9 cellular contexts compared by ENCODE assay signal in the genomic region with DNA sequence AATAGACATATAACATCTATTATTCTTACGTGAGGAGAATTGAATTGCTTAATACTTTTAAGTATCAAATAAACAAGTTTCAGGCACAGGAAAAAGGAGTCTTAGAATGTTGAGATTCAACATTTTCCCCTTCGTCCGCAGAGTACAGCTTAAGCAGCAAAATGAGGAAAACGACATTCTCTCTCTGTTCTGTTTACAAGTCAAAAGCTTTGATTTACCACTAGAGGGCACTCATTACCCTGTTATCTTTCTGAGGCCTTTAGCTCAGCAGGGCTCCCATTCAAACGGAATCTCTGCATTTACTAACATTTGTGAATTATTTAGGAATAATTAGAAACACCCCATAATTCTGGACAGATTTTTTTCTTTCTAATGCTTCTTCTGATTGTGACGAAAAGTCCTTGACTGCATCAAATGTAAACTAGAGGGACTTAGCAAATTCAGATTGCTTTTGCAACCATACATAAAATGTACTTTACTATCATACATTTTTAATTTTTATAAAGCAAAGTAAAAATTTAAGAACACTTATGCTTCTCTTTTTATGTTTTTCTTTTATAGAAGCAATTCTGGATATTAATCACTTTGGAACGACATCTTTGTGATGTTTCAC.
DNase-seq lines count a peak whose midpoint lies in the region; TF ChIP-seq lines count a peak whose summit lies in the region.
"Had no signal": no experiment of that assay in that cellular context is flagged by ENCODE, and none has a peak within 500 bp of the region (broad histone marks: within the 10 kb centered on the region; RNA-seq: fewer than 3 reads in every experiment).

No MANE protein-coding gene starts in this region.

- TF ChIP-seq CTCF in GM12864 (IDR thresholded peaks at IDR 0.05; ENCODE audit: low read depth, low read length, missing control alignments) (peak; percentile 69), Loucy (conservative IDR thresholded peaks at IDR 0.05; ENCODE audit: low read length) (peak; percentile 86), Peyer's patch (IDR thresholded peaks at IDR 0.05) (peak; percentile 36 to 66 (median 58))

- H3K4me1 ChIP-seq in Loucy (ENCODE audit: insufficient read depth, low read length, poor library complexity, severe bottlenecking) (peaks cover 2% of the 10 kb centered on the region), Peyer's patch (peaks cover 0 to 7% (median 0%) of the 10 kb centered on the region in 4 donors)
- H3K4me1 ChIP-seq: SJSA1 had no signal

- in situ Hi-C loops in ACHN (cut with HindIII; ENCODE audit: low pct_ligation_motif_present, low pct_unique_long_range_greater_than_20kb, low sequenced_read_pairs) = no loop called here

- POLR2A ChIA-PET in HEK293T (lab: Yijun Ruan, JAX) = no interaction called here

- no peak for TF ChIP-seq POLR2A in Peyer's patch (IDR thresholded peaks at IDR 0.05)

- no peak overlapping the region for H3K9ac ChIP-seq in Loucy (ENCODE audit: low read depth, low read length, poor library complexity, severe bottlenecking)

- H3K36me3 ChIP-seq in Loucy (ENCODE audit: insufficient read depth, low read length) = no peaks in the 10 kb centered on the region
- no peaks in the 10 kb centered on the region for H3K36me3 ChIP-seq in Peyer's patch
- H3K36me3 ChIP-seq: SJSA1 had no signal

- peak overlapping the region; percentile 52 for H3K4me2 ChIP-seq in Loucy (ENCODE audit: low read depth, low read length, poor library complexity, severe bottlenecking)

- H3K79me2 ChIP-seq in Loucy (ENCODE audit: insufficient read depth, low read length) = no peaks in the 10 kb centered on the region

- H3K27me3 ChIP-seq in Loucy (ENCODE audit: insufficient read depth, low read length, poor library complexity, severe bottlenecking) (no peaks in the 10 kb centered on the region), Peyer's patch (no peaks in the 10 kb centered on the region)
- H3K27me3 ChIP-seq: SJSA1 had no signal

- no peaks in the 10 kb centered on the region for H3K9me2 ChIP-seq in Loucy (replicated peaks; ENCODE audit: low read depth, low read length)

- peak overlapping the region; percentile 82; the same call in 1 of the 2 replicates for H2AFZ ChIP-seq in Loucy (ENCODE audit: low read length)

- no peak overlapping the region for H3K27ac ChIP-seq in Peyer's patch
- H3K27ac ChIP-seq: SJSA1 had no signal

- no peaks in the 10 kb centered on the region for H3K9me3 ChIP-seq in Loucy (ENCODE audit: insufficient read depth, low read depth, low read length)
- no peaks in the 10 kb centered on the region for H3K9me3 ChIP-seq in Peyer's patch
- H3K9me3 ChIP-seq: SJSA1 had no signal

- H3K4me3 ChIP-seq in GM12864 (ENCODE audit: low read depth, low read length) = no peak overlapping the region
- H3K4me3 ChIP-seq in Loucy (ENCODE audit: low read length, poor library complexity, severe bottlenecking) = peak overlapping the region; percentile 35
- H3K4me3 ChIP-seq in Peyer's patch = no peak overlapping the region

- H3F3A ChIP-seq in Loucy (ENCODE audit: low read depth) = no peaks in the 10 kb centered on the region

- H4K20me1 ChIP-seq in Loucy (ENCODE audit: insufficient read depth, low read length, poor library complexity, severe bottlenecking) = no peaks in the 10 kb centered on the region

- CTCF ChIA-PET in HEK293T (lab: Yijun Ruan, JAX) = interaction anchor here (0.6 to 1.2 kb wide), 7 partner anchors 47 to 676 kb away, joined by 3 to 5 read pairs (median 3); no protein-coding TSS in a partner anchor

- peak; percentile 73 for DNase-seq in ACHN
- DNase-seq in GM12864 (ENCODE audit: low read depth) = peak; percentile 24
- peak; percentile 71 for DNase-seq in HEK293T (ENCODE audit: extremely low spot score)
- DNase-seq in Peyer's patch = no peak
- peak; percentile 55 to 72 for DNase-seq in dermis microvascular lymphatic vessel endothelial cell (ENCODE audit: low read depth in 2 of 2)
- peak; percentile 75 to 77 for DNase-seq in lung microvascular endothelial cell (ENCODE audit: low read depth in 2 of 2)
- no peak for DNase-seq in NK-92 (lab: John Stamatoyannopoulos, UW; ENCODE audit: unreplicated experiment)

TF ChIP-seq in HEK293T, 16 proteins besides CTCF, POLR2A, EP300 and RAD21:
- TF ChIP-seq TARDBP (IDR thresholded peaks at IDR 0.05) (no peak), NFRKB (IDR thresholded peaks at IDR 0.05) (no peak), ARNT (IDR thresholded peaks at IDR 0.05) (no peak), BHLHE40 (IDR thresholded peaks at IDR 0.05; ENCODE audit: borderline replicate concordance) (no peak), HDGF (IDR thresholded peaks at IDR 0.05; ENCODE audit: borderline replicate concordance) (no peak), FOXA1 (IDR thresholded peaks at IDR 0.05) (no peak), FOXK2 (IDR thresholded peaks at IDR 0.05) (no peak), FOXM1 (IDR thresholded peaks at IDR 0.05; ENCODE audit: borderline replicate concordance) (no peak), SUZ12 (IDR thresholded peaks at IDR 0.05) (no peak), SP1 (IDR thresholded peaks at IDR 0.05) (no peak)
- TF ChIP-seq, protein P1, sequence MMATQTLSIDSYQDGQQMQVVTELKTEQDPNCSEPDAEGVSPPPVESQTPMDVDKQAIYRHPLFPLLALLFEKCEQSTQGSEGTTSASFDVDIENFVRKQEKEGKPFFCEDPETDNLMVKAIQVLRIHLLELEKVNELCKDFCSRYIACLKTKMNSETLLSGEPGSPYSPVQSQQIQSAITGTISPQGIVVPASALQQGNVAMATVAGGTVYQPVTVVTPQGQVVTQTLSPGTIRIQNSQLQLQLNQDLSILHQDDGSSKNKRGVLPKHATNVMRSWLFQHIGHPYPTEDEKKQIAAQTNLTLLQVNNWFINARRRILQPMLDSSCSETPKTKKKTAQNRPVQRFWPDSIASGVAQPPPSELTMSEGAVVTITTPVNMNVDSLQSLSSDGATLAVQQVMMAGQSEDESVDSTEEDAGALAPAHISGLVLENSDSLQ (IDR thresholded peaks at IDR 0.05) = no peak

Comparison
In these comparisons a context has a peak if more than half of its experiments do, and no peak if none do; other contexts are left out.
1. DNase-seq: peak in ACHN (single experiment), GM12864 (single experiment), HEK293T (single experiment), dermis microvascular lymphatic vessel endothelial cell (2 of 2) and lung microvascular endothelial cell (2 of 2); none in Peyer's patch (0 of 3) and NK-92 (single experiment).
2. Peak in every context shown above with its lines, with median percentiles within 50 percentile points of each other: CTCF ChIP-seq.